In the genomic region with DNA sequence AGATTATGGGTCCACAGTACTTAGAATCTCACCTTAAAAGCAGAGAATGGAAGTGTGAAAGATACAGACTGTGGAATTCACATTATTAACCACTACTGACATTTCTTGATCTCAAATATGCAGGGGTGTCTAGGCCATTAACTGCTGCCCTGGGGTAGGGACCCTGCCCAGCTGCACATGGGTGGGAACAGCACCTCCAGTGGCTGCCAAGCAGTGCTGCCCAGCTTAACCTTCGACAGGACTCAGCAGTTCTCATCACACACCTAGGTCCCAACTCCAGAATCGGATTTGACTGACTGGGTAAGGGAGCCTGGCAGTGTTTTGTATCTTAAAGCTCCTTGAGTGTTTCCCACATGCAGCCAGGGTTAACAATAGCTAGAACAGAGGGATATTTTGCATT, we compare ENCODE assay signal across 14 cellular contexts. TPM values are rescaled to one million over a fixed set of nuclear protein-coding genes. Genes with fewer than 3 reads are reported as not detected.
DNase-seq lines count a peak whose midpoint lies in the region; ATAC-seq and TF ChIP-seq lines count a peak whose summit lies in the region.
"Had no signal": no experiment of that assay in that cellular context is flagged by ENCODE, and none has a peak within 500 bp of the region (broad histone marks: within the 10 kb centered on the region; RNA-seq: fewer than 3 reads in every experiment).

No MANE protein-coding gene starts in this region.

- H3K27ac ChIP-seq in substantia nigra (ENCODE audit: low read depth, low read length, poor library complexity, severe bottlenecking): no peak overlapping the region
- H3K27ac ChIP-seq: uterus had no signal

- H3K36me3 Mint-ChIP-seq in chondrocyte (ENCODE audit: low read depth): peaks cover 30% of the 10 kb centered on the region
- H3K36me3 Mint-ChIP-seq in natural killer cell treated with Interleukin-12 subunit alpha and Interleukin-12 subunit beta and Interleukin-15 and Interleukin-18, amount 100 ng/mL, for 72 hours: peaks cover 33% of the 10 kb centered on the region

- DNase-seq in ELR (ENCODE audit: low read depth): peak; percentile 24
- DNase-seq in chondrocyte (ENCODE audit: low spot score): no peak
- peak; percentile 18 for DNase-seq in natural killer cell treated with Interleukin-12 subunit alpha and Interleukin-12 subunit beta and Interleukin-15 and Interleukin-18, amount 100 ng/mL, for 72 hours (ENCODE audit: low spot score)
- no peak for DNase-seq in MG63
- no peak for DNase-seq in substantia nigra (lab: John Stamatoyannopoulos, UW)
- DNase-seq: activated CD8-positive, alpha-beta memory T cell treated with anti-CD3 and anti-CD28 coated beads, Interleukin-2, amount 50 U/mL, for 4 hours; MV-4-11; NCI-H2171; stimulated activated naive B cell treated with anti-CD40 and anti-IgM and Interleukin-4, amounts not matched to agents 10 μg/mL and 1 μg/mL and 100 μg/mL, for 72 hours; uterus had no signal

- peak; percentile 16; the same call in 1 of the 2 replicates for TF ChIP-seq RAD21 in Ishikawa (IDR thresholded peaks at IDR 0.05; ENCODE audit: low read depth)

- H3K4me3 ChIP-seq in MG63: no peak overlapping the region
- H3K4me3 ChIP-seq: uterus had no signal

- TF ChIP-seq EP300 in Ishikawa (IDR thresholded peaks at IDR 0.05; ENCODE audit: borderline replicate concordance): no peak

- no peaks in the 10 kb centered on the region for H3K27me3 Mint-ChIP-seq in chondrocyte (ENCODE audit: low read depth)
- no peaks in the 10 kb centered on the region for H3K27me3 Mint-ChIP-seq in natural killer cell treated with Interleukin-12 subunit alpha and Interleukin-12 subunit beta and Interleukin-15 and Interleukin-18, amount 100 ng/mL, for 72 hours
- H3K27me3 Mint-ChIP-seq: activated naive CD8-positive, alpha-beta T cell; stimulated activated naive B cell treated with anti-CD40 and anti-IgM and Interleukin-4, amounts not matched to agents 10 μg/mL and 1 μg/mL and 100 μg/mL, for 72 hours had no signal

- peak overlapping the region; percentile 80 for H3K27ac Mint-ChIP-seq in chondrocyte (ENCODE audit: unreplicated experiment)
- peak overlapping the region; percentile 72 to 91 for H3K27ac Mint-ChIP-seq in natural killer cell treated with Interleukin-12 subunit alpha and Interleukin-12 subunit beta and Interleukin-15 and Interleukin-18, amount 100 ng/mL, for 72 hours
- H3K27ac Mint-ChIP-seq: activated naive CD8-positive, alpha-beta T cell; stimulated activated naive B cell treated with anti-CD40 and anti-IgM and Interleukin-4, amounts not matched to agents 10 μg/mL and 1 μg/mL and 100 μg/mL, for 72 hours had no signal

- peak in 1 of 2 donors; percentile 43 for ATAC-seq in natural killer cell treated with Interleukin-12 subunit alpha and Interleukin-12 subunit beta and Interleukin-15 and Interleukin-18, amount 100 ng/mL, for 72 hours
- ATAC-seq in GM21526 (IDR thresholded peaks at IDR 0.05; ENCODE audit: low FRiP score, unreplicated experiment): no peak

- H3K9me3 Mint-ChIP-seq in chondrocyte (ENCODE audit: low read depth): no peaks in the 10 kb centered on the region
- H3K9me3 Mint-ChIP-seq in natural killer cell treated with Interleukin-12 subunit alpha and Interleukin-12 subunit beta and Interleukin-15 and Interleukin-18, amount 100 ng/mL, for 72 hours: no peaks in the 10 kb centered on the region
- H3K9me3 Mint-ChIP-seq: stimulated activated naive B cell treated with anti-CD40 and anti-IgM and Interleukin-4, amounts not matched to agents 10 μg/mL and 1 μg/mL and 100 μg/mL, for 72 hours had no signal

- H3K4me1 Mint-ChIP-seq in chondrocyte (ENCODE audit: low read depth): peaks cover 40% of the 10 kb centered on the region
- H3K4me1 Mint-ChIP-seq in natural killer cell treated with Interleukin-12 subunit alpha and Interleukin-12 subunit beta and Interleukin-15 and Interleukin-18, amount 100 ng/mL, for 72 hours (ENCODE audit: low read depth in 2 of 2): peaks cover 41 to 47% of the 10 kb centered on the region in 2 donors

- peak; percentile 50 for TF ChIP-seq CTCF in chondrocyte (IDR thresholded peaks at IDR 0.05)

- no peaks in the 10 kb centered on the region for H3K9me3 ChIP-seq in MG63
- H3K9me3 ChIP-seq: uterus had no signal

- no peak overlapping the region for H3K4me3 Mint-ChIP-seq in chondrocyte (ENCODE audit: unreplicated experiment)
- H3K4me3 Mint-ChIP-seq in natural killer cell treated with Interleukin-12 subunit alpha and Interleukin-12 subunit beta and Interleukin-15 and Interleukin-18, amount 100 ng/mL, for 72 hours: no peak overlapping the region
- H3K4me3 Mint-ChIP-seq: activated naive CD8-positive, alpha-beta T cell; stimulated activated naive B cell treated with anti-CD40 and anti-IgM and Interleukin-4, amounts not matched to agents 10 μg/mL and 1 μg/mL and 100 μg/mL, for 72 hours had no signal

- H3K36me3 ChIP-seq in MG63: peaks cover 84% of the 10 kb centered on the region
- H3K36me3 ChIP-seq: uterus had no signal

- no peaks in the 10 kb centered on the region for H3K27me3 ChIP-seq in MG63
- H3K27me3 ChIP-seq: uterus had no signal

TF ChIP-seq in Ishikawa, 13 proteins besides CTCF, POLR2A, EP300 and RAD21:
- TF ChIP-seq, protein P1, sequence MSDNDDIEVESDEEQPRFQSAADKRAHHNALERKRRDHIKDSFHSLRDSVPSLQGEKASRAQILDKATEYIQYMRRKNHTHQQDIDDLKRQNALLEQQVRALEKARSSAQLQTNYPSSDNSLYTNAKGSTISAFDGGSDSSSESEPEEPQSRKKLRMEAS (IDR thresholded peaks at IDR 0.05): no peak
- TF ChIP-seq CEBPB (IDR thresholded peaks at IDR 0.05) (no peak), FOXM1 (IDR thresholded peaks at IDR 0.05; ENCODE audit: borderline replicate concordance, low read depth) (no peak), EGR1 (IDR thresholded peaks at IDR 0.05) (no peak), TEAD4 (IDR thresholded peaks at IDR 0.05) (no peak), ZBTB7A (IDR thresholded peaks at IDR 0.05; ENCODE audit: low read depth) (no peak), YY1 (IDR thresholded peaks at IDR 0.05; ENCODE audit: low read depth) (no peak), TAF1 (IDR thresholded peaks at IDR 0.05; ENCODE audit: low read depth) (no peak)
- TF ChIP-seq, protein P2, sequence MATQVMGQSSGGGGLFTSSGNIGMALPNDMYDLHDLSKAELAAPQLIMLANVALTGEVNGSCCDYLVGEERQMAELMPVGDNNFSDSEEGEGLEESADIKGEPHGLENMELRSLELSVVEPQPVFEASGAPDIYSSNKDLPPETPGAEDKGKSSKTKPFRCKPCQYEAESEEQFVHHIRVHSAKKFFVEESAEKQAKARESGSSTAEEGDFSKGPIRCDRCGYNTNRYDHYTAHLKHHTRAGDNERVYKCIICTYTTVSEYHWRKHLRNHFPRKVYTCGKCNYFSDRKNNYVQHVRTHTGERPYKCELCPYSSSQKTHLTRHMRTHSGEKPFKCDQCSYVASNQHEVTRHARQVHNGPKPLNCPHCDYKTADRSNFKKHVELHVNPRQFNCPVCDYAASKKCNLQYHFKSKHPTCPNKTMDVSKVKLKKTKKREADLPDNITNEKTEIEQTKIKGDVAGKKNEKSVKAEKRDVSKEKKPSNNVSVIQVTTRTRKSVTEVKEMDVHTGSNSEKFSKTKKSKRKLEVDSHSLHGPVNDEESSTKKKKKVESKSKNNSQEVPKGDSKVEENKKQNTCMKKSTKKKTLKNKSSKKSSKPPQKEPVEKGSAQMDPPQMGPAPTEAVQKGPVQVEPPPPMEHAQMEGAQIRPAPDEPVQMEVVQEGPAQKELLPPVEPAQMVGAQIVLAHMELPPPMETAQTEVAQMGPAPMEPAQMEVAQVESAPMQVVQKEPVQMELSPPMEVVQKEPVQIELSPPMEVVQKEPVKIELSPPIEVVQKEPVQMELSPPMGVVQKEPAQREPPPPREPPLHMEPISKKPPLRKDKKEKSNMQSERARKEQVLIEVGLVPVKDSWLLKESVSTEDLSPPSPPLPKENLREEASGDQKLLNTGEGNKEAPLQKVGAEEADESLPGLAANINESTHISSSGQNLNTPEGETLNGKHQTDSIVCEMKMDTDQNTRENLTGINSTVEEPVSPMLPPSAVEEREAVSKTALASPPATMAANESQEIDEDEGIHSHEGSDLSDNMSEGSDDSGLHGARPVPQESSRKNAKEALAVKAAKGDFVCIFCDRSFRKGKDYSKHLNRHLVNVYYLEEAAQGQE (IDR thresholded peaks at IDR 0.05; ENCODE audit: low read depth): no peak
- TF ChIP-seq, protein P3, sequence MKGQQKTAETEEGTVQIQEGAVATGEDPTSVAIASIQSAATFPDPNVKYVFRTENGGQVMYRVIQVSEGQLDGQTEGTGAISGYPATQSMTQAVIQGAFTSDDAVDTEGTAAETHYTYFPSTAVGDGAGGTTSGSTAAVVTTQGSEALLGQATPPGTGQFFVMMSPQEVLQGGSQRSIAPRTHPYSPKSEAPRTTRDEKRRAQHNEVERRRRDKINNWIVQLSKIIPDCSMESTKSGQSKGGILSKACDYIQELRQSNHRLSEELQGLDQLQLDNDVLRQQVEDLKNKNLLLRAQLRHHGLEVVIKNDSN (IDR thresholded peaks at IDR 0.05): no peak
TF ChIP-seq in Ishikawa: peak in this region for 0.

RNA-seq across cellular contexts. Expression of a gene that starts 14.9 kb away (rescaled TPM):
- total RNA-seq in chondrocyte: 1.8 to 10.3 TPM (median 9.4 TPM) in 3 replicates
- 1 to 10 TPM in 1 of 2 donors, under 1 TPM in 1; 0.20 to 3.8 TPM for total RNA-seq in natural killer cell treated with Interleukin-12 subunit alpha and Interleukin-12 subunit beta and Interleukin-15 and Interleukin-18, amount 100 ng/mL, for 72 hours
- 11.1 and 24.6 TPM in 2 replicates for total RNA-seq in MG63 (2014; rRNA removed; shearing (Covaris generic); ENCODE audit: low replicate concordance)

RNA-seq across cellular contexts. Expression of a gene that starts 29.8 kb away (rescaled TPM):
- total RNA-seq in chondrocyte: 24.9 to 36.7 TPM (median 29.7 TPM) in 3 replicates
- 10 to 100 TPM; 75.8 to 99.7 TPM for total RNA-seq in natural killer cell treated with Interleukin-12 subunit alpha and Interleukin-12 subunit beta and Interleukin-15 and Interleukin-18, amount 100 ng/mL, for 72 hours
- 59.6 and 69.4 TPM in 2 replicates for total RNA-seq in MG63 (2014; rRNA removed; shearing (Covaris generic); ENCODE audit: low replicate concordance)

RNA-seq across cellular contexts. Expression of a gene that starts 35.2 kb away (rescaled TPM):
- total RNA-seq in chondrocyte: 12.2 to 25.6 TPM (median 24.4 TPM) in 3 replicates
- total RNA-seq in natural killer cell treated with Interleukin-12 subunit alpha and Interleukin-12 subunit beta and Interleukin-15 and Interleukin-18, amount 100 ng/mL, for 72 hours: not detected
- not detected in 2 replicates for total RNA-seq in MG63 (2014; rRNA removed; shearing (Covaris generic); ENCODE audit: low replicate concordance)
- total RNA-seq: SK-MEL-5 had no signal

Comparison
In these comparisons a context has a peak if more than half of its experiments do, and no peak if none do; other contexts are left out.
1. DNase-seq: peak in ELR (single experiment) and natural killer cell treated with Interleukin-12 subunit alpha and Interleukin-12 subunit beta and Interleukin-15 and Interleukin-18, amount 100 ng/mL, for 72 hours (single experiment); none in chondrocyte (single experiment), MG63 (single experiment) and substantia nigra (0 of 49).
2. RNA of a gene that starts 35.2 kb away (total RNA-seq): 12.2 to 25.6 TPM in chondrocyte; not detected in natural killer cell treated with Interleukin-12 subunit alpha and Interleukin-12 subunit beta and Interleukin-15 and Interleukin-18, amount 100 ng/mL, for 72 hours and not detected in MG63; every median in the first group is over 10 times any median in the second.